ENCODE assay signal across 20 cellular contexts in the genomic region with DNA sequence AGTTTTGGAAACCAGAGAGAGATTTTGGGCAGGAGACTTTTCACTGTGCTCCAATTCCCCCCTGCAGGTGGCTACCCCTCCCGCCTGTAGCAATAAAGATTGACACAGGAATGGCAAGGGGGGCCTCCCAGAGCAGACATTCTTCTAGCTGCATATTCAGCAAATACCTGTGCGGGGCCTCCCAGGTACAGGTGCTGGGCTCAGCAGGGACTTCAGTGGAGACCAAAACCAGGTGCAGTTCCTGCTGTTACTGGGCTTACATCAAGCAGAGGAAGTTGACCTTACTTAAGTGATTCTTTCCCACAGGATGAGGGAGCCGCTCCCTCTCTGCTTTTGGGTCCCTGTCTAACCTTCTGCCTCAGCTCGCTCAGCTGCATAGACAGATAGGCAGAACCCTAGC.
"Had no signal": no experiment of that assay in that cellular context is flagged by ENCODE, and none has a peak within 500 bp of the region (broad histone marks: within the 10 kb centered on the region; RNA-seq: fewer than 3 reads in every experiment).

No MANE protein-coding gene starts in this region.

- H3K27me3 Mint-ChIP-seq: activated CD4-positive, alpha-beta T cell treated with anti-CD3 and anti-CD28 coated beads for 36 hours; activated naive CD4-positive, alpha-beta T cell treated with anti-CD3 and anti-CD28 coated beads, Interleukin-2, amount 10 ng/mL, durations not matched to agents 7 days and 5 days had no signal

- H3K4me3 ChIP-seq: coronary artery, esophagus squamous epithelium, gastrocnemius medialis, left lung, lung, neural progenitor cell, thoracic aorta had no signal

- H3K4me3 Mint-ChIP-seq: activated B cell treated with CpG ODN at 0.5 μM for 24 hours; activated CD4-positive, alpha-beta T cell treated with anti-CD3 and anti-CD28 coated beads for 36 hours; activated naive CD4-positive, alpha-beta T cell treated with anti-CD3 and anti-CD28 coated beads, Interleukin-2, amount 10 ng/mL, durations not matched to agents 7 days and 5 days; immature natural killer cell; naive thymus-derived CD8-positive, alpha-beta T cell; neural progenitor cell had no signal

- H3K4me1 ChIP-seq: esophagus squamous epithelium, gastrocnemius medialis, left lung, neural progenitor cell had no signal

- H3K27me3 ChIP-seq: esophagus squamous epithelium, gastrocnemius medialis, left lung, neural progenitor cell had no signal

- H3K9me3 Mint-ChIP-seq: activated B cell treated with CpG ODN at 0.5 μM for 24 hours; activated naive CD4-positive, alpha-beta T cell treated with anti-CD3 and anti-CD28 coated beads, Interleukin-2, amount 10 ng/mL, durations not matched to agents 7 days and 5 days; immature natural killer cell; naive thymus-derived CD8-positive, alpha-beta T cell; neural progenitor cell had no signal

- H3K9me3 ChIP-seq: esophagus squamous epithelium, gastrocnemius medialis, left lung, thoracic aorta had no signal

- H3K27ac Mint-ChIP-seq: activated B cell treated with CpG ODN at 0.5 μM for 24 hours; activated CD4-positive, alpha-beta T cell treated with anti-CD3 and anti-CD28 coated beads for 36 hours; activated naive CD4-positive, alpha-beta T cell treated with anti-CD3 and anti-CD28 coated beads, Interleukin-2, amount 10 ng/mL, durations not matched to agents 7 days and 5 days; immature natural killer cell; neural progenitor cell had no signal

- H3K36me3 Mint-ChIP-seq: activated naive CD4-positive, alpha-beta T cell treated with anti-CD3 and anti-CD28 coated beads, Interleukin-2, amount 10 ng/mL, durations not matched to agents 7 days and 5 days; immature natural killer cell; naive thymus-derived CD8-positive, alpha-beta T cell; neural progenitor cell had no signal

- H3K27ac ChIP-seq: coronary artery, esophagus squamous epithelium, gastrocnemius medialis, left lung, neural progenitor cell, thoracic aorta had no signal

- ATAC-seq: activated CD4-positive, alpha-beta T cell treated with anti-CD3 and anti-CD28 coated beads for 36 hours; gastrocnemius medialis; left lung; naive thymus-derived CD8-positive, alpha-beta T cell had no signal

- H3K36me3 ChIP-seq: esophagus squamous epithelium, gastrocnemius medialis, left lung, neural progenitor cell, thoracic aorta had no signal

- H3K4me1 Mint-ChIP-seq: activated B cell treated with CpG ODN at 0.5 μM for 24 hours; activated CD4-positive, alpha-beta T cell treated with anti-CD3 and anti-CD28 coated beads for 36 hours; activated naive CD4-positive, alpha-beta T cell treated with anti-CD3 and anti-CD28 coated beads, Interleukin-2, amount 10 ng/mL, durations not matched to agents 7 days and 5 days; immature natural killer cell; naive thymus-derived CD8-positive, alpha-beta T cell; neural progenitor cell had no signal

- H3K9ac ChIP-seq: neural progenitor cell had no signal

- DNase-seq: activated B cell treated with CpG ODN at 0.5 μM for 24 hours; activated CD4-positive, alpha-beta T cell treated with anti-CD3 and anti-CD28 coated beads for 36 hours; activated CD4-positive, alpha-beta T cell treated with anti-CD3 and anti-CD28 coated beads, Interleukin-2, amount 50 U/mL, for 4 hours; activated naive CD4-positive, alpha-beta T cell treated with anti-CD3 and anti-CD28 coated beads, Interleukin-2, amount 10 ng/mL, durations not matched to agents 7 days and 5 days; activated T-cell treated with anti-CD3 and anti-CD28 coated beads, Interleukin-2, amount 50 U/mL, for 48 hours; amygdala; cerebellar nuclear complex; esophagus squamous epithelium; gastrocnemius medialis; hippocampal formation; immature natural killer cell; left lung; naive thymus-derived CD8-positive, alpha-beta T cell; stimulated activated CD4-positive, alpha-beta T cell treated with anti-CD3 and anti-CD28 coated beads, Interleukin-4, amount 100 ng/mL, for 24 hours; stimulated activated naive CD4-positive, alpha-beta T cell treated with Interleukin-2 at 50 U/mL for 16 hours; T-helper 1 cell had no signal
